In the genomic region with DNA sequence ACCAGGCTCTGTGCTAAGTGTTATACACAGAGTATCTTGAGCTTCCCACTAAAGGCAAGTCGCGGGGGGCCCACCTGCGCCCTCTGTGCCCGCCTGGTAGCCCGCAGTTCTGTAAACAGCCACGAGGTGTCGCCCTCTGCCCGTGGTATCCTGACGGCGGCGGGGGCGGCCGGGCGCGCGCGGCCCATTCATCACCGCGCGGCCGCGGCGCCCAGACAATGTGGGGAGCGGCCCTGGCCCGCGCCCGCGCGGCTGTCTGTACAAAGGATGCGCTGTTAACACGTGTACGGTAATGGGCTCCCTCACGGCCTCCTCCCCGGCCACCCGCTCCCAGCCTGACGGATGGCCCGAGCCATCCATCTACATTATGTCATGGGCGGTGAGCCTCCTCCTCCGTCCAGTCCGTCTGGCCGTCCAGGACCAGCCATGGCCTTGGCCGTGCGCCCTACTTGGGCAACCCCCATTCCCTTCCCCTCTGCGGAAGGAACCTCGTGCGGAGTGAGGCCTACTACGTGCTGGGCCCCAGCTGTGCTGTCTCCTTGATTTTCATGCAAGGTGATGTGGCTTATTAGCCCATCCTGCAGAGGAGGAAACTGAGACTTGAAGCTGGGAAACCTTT, we compare ENCODE assay signal across 8 cellular contexts.
A peak's percentile ranks its signal among the peaks of the same experiment; 100 is the strongest.
DNase-seq lines count a peak whose midpoint lies in the region; ATAC-seq and TF ChIP-seq lines count a peak whose summit lies in the region.

No MANE protein-coding gene starts in this region.

- no peak overlapping the region for H3K4me3 ChIP-seq in CD4-positive, CD25-positive, alpha-beta regulatory T cell (ENCODE audit: low read depth, low read length)
- H3K4me3 ChIP-seq in HUES48 (ENCODE audit: low read depth, low read length) (peak overlapping the region; percentile 51), WERI-Rb-1 (ENCODE audit: low read depth, low read length) (peak overlapping the region; percentile 9), choroid plexus epithelial cell (ENCODE audit: low read depth, low read length) (peak overlapping the region; percentile 52), left lung (no peak overlapping the region)

- peaks cover 33% of the 10 kb centered on the region for H3K36me3 Mint-ChIP-seq in CD4-positive, CD25-positive, alpha-beta regulatory T cell

- peaks cover 0 to 7% (median 3%) of the 10 kb centered on the region in 7 donors for H3K9me3 Mint-ChIP-seq in CD4-positive, CD25-positive, alpha-beta regulatory T cell

- peaks cover 5 to 17% (median 10%) of the 10 kb centered on the region in 4 donors for H3K4me1 Mint-ChIP-seq in CD4-positive, CD25-positive, alpha-beta regulatory T cell

- intact Hi-C loops in left lung (cut with DNase I): no loop called here

- H3K27ac Mint-ChIP-seq in CD4-positive, CD25-positive, alpha-beta regulatory T cell: no peak overlapping the region

- no peaks in the 10 kb centered on the region for H3K27me3 Mint-ChIP-seq in CD4-positive, CD25-positive, alpha-beta regulatory T cell

- peaks cover 7% of the 10 kb centered on the region for H3K36me3 ChIP-seq in CD4-positive, CD25-positive, alpha-beta regulatory T cell (ENCODE audit: control insufficient read depth, insufficient read depth, low read length)
- no peaks in the 10 kb centered on the region for H3K36me3 ChIP-seq in HUES48 (ENCODE audit: control insufficient read depth, insufficient read depth, low read length)
- H3K36me3 ChIP-seq in WERI-Rb-1: no peaks in the 10 kb centered on the region
- no peaks in the 10 kb centered on the region for H3K36me3 ChIP-seq in left lung

- peak in 2 of 3 donors; percentile 5 to 20 for DNase-seq in CD4-positive, CD25-positive, alpha-beta regulatory T cell
- DNase-seq in WERI-Rb-1 (peak; percentile 49), choroid plexus epithelial cell (ENCODE audit: low read depth) (peak; percentile 48), left lung (peak; percentile 34 to 87), SIG-M5 (lab: John Stamatoyannopoulos, UW) (no peak)
- DNase-seq in stimulated activated CD4-positive, alpha-beta T cell treated with anti-CD3 and anti-CD28 coated beads, TNF-alpha, amount 100 ng/mL, for 24 hours (ENCODE audit: low read depth in 3 of 3): peak in 2 of 3 experiments; percentile 22 to 44

- ATAC-seq in CD4-positive, CD25-positive, alpha-beta regulatory T cell (ENCODE audit: low read depth in 2 of 2): peak in 1 of 2 donors; percentile 63
- ATAC-seq in left lung (peak; percentile 96), GM19452 (IDR thresholded peaks at IDR 0.05; ENCODE audit: unreplicated experiment) (no peak)

- TF ChIP-seq CTCF in WERI-Rb-1 (IDR thresholded peaks at IDR 0.05; ENCODE audit: low read depth, low read length) (peak; percentile 66), choroid plexus epithelial cell (conservative IDR thresholded peaks at IDR 0.05; ENCODE audit: low read depth, low read length) (peak; percentile 76), left lung (IDR thresholded peaks at IDR 0.05) (peak; percentile 89 to 90)

- H3K9ac ChIP-seq in HUES48 (ENCODE audit: low read depth, low read length): peak overlapping the region; percentile 57; the same call in 1 of the 2 replicates

- H3K27me3 ChIP-seq in CD4-positive, CD25-positive, alpha-beta regulatory T cell (ENCODE audit: control insufficient read depth, insufficient read depth, low read length): no peaks in the 10 kb centered on the region
- H3K27me3 ChIP-seq in HUES48 (ENCODE audit: control insufficient read depth, insufficient read depth, low read length) (no peaks in the 10 kb centered on the region), WERI-Rb-1 (ENCODE audit: insufficient read depth, low read depth, severe bottlenecking) (no peaks in the 10 kb centered on the region), left lung (no peaks in the 10 kb centered on the region)

- H3K27ac ChIP-seq in CD4-positive, CD25-positive, alpha-beta regulatory T cell (ENCODE audit: insufficient read depth, low read length, poor library complexity, severe bottlenecking): no peak overlapping the region
- H3K27ac ChIP-seq in HUES48 (ENCODE audit: low read depth, low read length): no peak overlapping the region
- H3K27ac ChIP-seq in WERI-Rb-1: no peak overlapping the region; the same call in 1 of the 2 replicates
- H3K27ac ChIP-seq in left lung: no peak overlapping the region

- H3K9me3 ChIP-seq in CD4-positive, CD25-positive, alpha-beta regulatory T cell (ENCODE audit: control insufficient read depth in 2 of 2, low read length in 2 of 2): no peaks in the 10 kb centered on the region
- H3K9me3 ChIP-seq in HUES48 (ENCODE audit: control insufficient read depth, insufficient read depth, low read length) (peaks cover 7% of the 10 kb centered on the region; the same call in 1 of the 2 replicates), WERI-Rb-1 (ENCODE audit: severe bottlenecking) (peaks cover 3% of the 10 kb centered on the region), left lung (no peaks in the 10 kb centered on the region)

- H3K4me3 Mint-ChIP-seq in CD4-positive, CD25-positive, alpha-beta regulatory T cell: no peak overlapping the region

- H3K4me1 ChIP-seq in CD4-positive, CD25-positive, alpha-beta regulatory T cell (ENCODE audit: control insufficient read depth, insufficient read depth, low read length, poor library complexity, severe bottlenecking): no peaks in the 10 kb centered on the region
- H3K4me1 ChIP-seq in HUES48 (ENCODE audit: control insufficient read depth, insufficient read depth, low read length): peaks cover 15% of the 10 kb centered on the region
- peaks cover 0 to 8% of the 10 kb centered on the region in 2 donors for H3K4me1 ChIP-seq in left lung

Comparison
In these comparisons a context has a peak if more than half of its experiments do, and no peak if none do; other contexts are left out.
1. H3K4me3 ChIP-seq: peak in HUES48 (single experiment), WERI-Rb-1 (single experiment) and choroid plexus epithelial cell (single experiment); none in CD4-positive, CD25-positive, alpha-beta regulatory T cell (single experiment) and left lung (0 of 2).
2. Peak in every context shown above with its lines, with median percentiles within 50 percentile points of each other: CTCF ChIP-seq.